In genomic region chr10:121525276-121526039, GRCh38 we compare ENCODE assay signal across 13 cellular contexts.
DNase-seq lines count a peak whose midpoint lies in the region; ATAC-seq and TF ChIP-seq lines count a peak whose summit lies in the region.
"Had no signal": no experiment of that assay in that cellular context is flagged by ENCODE, and none has a peak within 500 bp of the region (broad histone marks: within the 10 kb centered on the region; RNA-seq: fewer than 3 reads in every experiment).

No MANE protein-coding gene starts in this region.

- H3K4me1 Mint-ChIP-seq in GM23338 (peaks cover 41% of the 10 kb centered on the region), endothelial cell (ENCODE audit: unreplicated experiment) (no peaks in the 10 kb centered on the region)
- H3K4me1 Mint-ChIP-seq in CD4-positive, alpha-beta T cell (ENCODE audit: low read depth), result no peaks in the 10 kb centered on the region
- H3K4me1 Mint-ChIP-seq: activated naive CD8-positive, alpha-beta T cell treated with anti-CD3 and anti-CD28 coated beads, Interleukin-2, amount 50 U/mL, for 24 hours had no signal

- CTCF ChIA-PET in mammary epithelial cell (lab: Charles Lee; ENCODE audit: low non-redundant PET), result no interaction called here
- CTCF ChIA-PET in CD4-positive, alpha-beta T cell (lab: Charles Lee), result no interaction called here

- H3K9me3 ChIP-seq in mammary epithelial cell (replicated peaks; ENCODE audit: insufficient read depth, low read length) (no peaks in the 10 kb centered on the region), lower lobe of right lung (no peaks in the 10 kb centered on the region), stomach smooth muscle (ENCODE audit: control insufficient read depth in 2 of 2, low read length in 2 of 2) (no peaks in the 10 kb centered on the region)
- H3K9me3 ChIP-seq in CD4-positive, alpha-beta T cell (ENCODE audit: control insufficient read depth, low read length), result no peaks in the 10 kb centered on the region
- H3K9me3 ChIP-seq: BE2C, SK-N-SH had no signal

- 0 out of 3 replicates have a peak, but pooled peaks cover 3% of the 10 kb centered on the region for H3K9me3 Mint-ChIP-seq in GM23338
- H3K9me3 Mint-ChIP-seq in endothelial cell (ENCODE audit: unreplicated experiment), result no peaks in the 10 kb centered on the region
- H3K9me3 Mint-ChIP-seq in CD4-positive, alpha-beta T cell, result peaks cover 2% of the 10 kb centered on the region

- H3K27ac ChIP-seq in GM23338 (ENCODE audit: low read depth) (peak overlapping the region; percentile 84), mammary epithelial cell (ENCODE audit: insufficient read depth, low read depth, low read length) (no peak overlapping the region), lower lobe of right lung (peak overlapping the region; percentile 46), stomach smooth muscle (ENCODE audit: low read length) (peak overlapping the region; percentile 71)
- H3K27ac ChIP-seq in CD4-positive, alpha-beta T cell (ENCODE audit: low read depth, low read length), result no peak overlapping the region
- H3K27ac ChIP-seq: WERI-Rb-1 had no signal

- ATAC-seq in GM23338 (no peak), lower lobe of right lung (peak; percentile 86 to 87), HG03469 (IDR thresholded peaks at IDR 0.05; ENCODE audit: unreplicated experiment) (no peak)
- ATAC-seq in CD4-positive, alpha-beta T cell (ENCODE audit: poor library complexity), result no peak
- ATAC-seq: activated naive CD8-positive, alpha-beta T cell treated with anti-CD3 and anti-CD28 coated beads, Interleukin-2, amount 50 U/mL, for 24 hours had no signal

- H3K4me1 ChIP-seq in GM23338 (ENCODE audit: insufficient read depth) (peaks cover 40% of the 10 kb centered on the region), mammary epithelial cell (ENCODE audit: insufficient read depth, low read length) (peaks cover 20% of the 10 kb centered on the region), lower lobe of right lung (peaks cover 6% of the 10 kb centered on the region), stomach smooth muscle (ENCODE audit: control insufficient read depth, insufficient read depth, low read length) (peaks cover 35% of the 10 kb centered on the region)
- H3K4me1 ChIP-seq: BE2C had no signal

- H3K27ac Mint-ChIP-seq in GM23338 (peak overlapping the region; percentile 81), endothelial cell (ENCODE audit: unreplicated experiment) (no peak overlapping the region)
- H3K27ac Mint-ChIP-seq in CD4-positive, alpha-beta T cell, result no peak overlapping the region
- H3K27ac Mint-ChIP-seq: activated naive CD8-positive, alpha-beta T cell treated with anti-CD3 and anti-CD28 coated beads, Interleukin-2, amount 50 U/mL, for 24 hours had no signal

- in situ Hi-C loops in mammary epithelial cell (cut with MboI; ENCODE audit: low sequenced_read_pairs in 2 of 2), result no loop called here

- no peak overlapping the region for H2AFZ ChIP-seq in GM23338
- peak overlapping the region; percentile 40 for H2AFZ ChIP-seq in mammary epithelial cell (ENCODE audit: low read depth, low read length)

- H3K4me3 ChIP-seq in GM23338, result no peak overlapping the region
- H3K4me3 ChIP-seq in mammary epithelial cell (replicated peaks in 1 of 3; ENCODE audit: insufficient read depth in 1 of 3, low read depth in 2 of 3, low read length in 3 of 3), result no peak overlapping the region
- no peak overlapping the region for H3K4me3 ChIP-seq in lower lobe of right lung
- peak overlapping the region in 1 of 2 donors; percentile 8 for H3K4me3 ChIP-seq in stomach smooth muscle (ENCODE audit: low read length in 2 of 2)

- dilution Hi-C loops in mammary epithelial cell (cut with HindIII; ENCODE audit: low sequenced_read_pairs), result no loop called here

- H3K4me2 ChIP-seq in GM23338, result no peak overlapping the region
- H3K4me2 ChIP-seq in mammary epithelial cell (ENCODE audit: insufficient read depth, low read depth, low read length), result no peak overlapping the region
- H3K4me2 ChIP-seq: SK-N-SH had no signal

- TF ChIP-seq CTCF in GM23338 (conservative IDR thresholded peaks at IDR 0.05; ENCODE audit: low read depth in 2 of 2), result no peak
- no peak for TF ChIP-seq CTCF in mammary epithelial cell (conservative IDR thresholded peaks at IDR 0.05 in 1 of 2, IDR thresholded peaks at IDR 0.05 in 1 of 2; ENCODE audit: extremely low read depth in 1 of 2, insufficient read depth in 1 of 2, low read depth in 1 of 2, low read length in 2 of 2)
- TF ChIP-seq CTCF in lower lobe of right lung (IDR thresholded peaks at IDR 0.05), result no peak
- TF ChIP-seq CTCF in endothelial cell (IDR thresholded peaks at IDR 0.05; ENCODE audit: unreplicated experiment), result no peak
- no peak for TF ChIP-seq CTCF in CD4-positive, alpha-beta T cell (IDR thresholded peaks at IDR 0.05)

- peaks cover 70% of the 10 kb centered on the region for H3K36me3 Mint-ChIP-seq in GM23338 (ENCODE audit: low read depth)
- no peaks in the 10 kb centered on the region for H3K36me3 Mint-ChIP-seq in endothelial cell (ENCODE audit: low read depth, unreplicated experiment)
- H3K36me3 Mint-ChIP-seq in CD4-positive, alpha-beta T cell (ENCODE audit: low read depth), result no peaks in the 10 kb centered on the region

- no peaks in the 10 kb centered on the region for H3F3A ChIP-seq in GM23338 (replicated peaks; ENCODE audit: low read depth)

- H3K9me2 ChIP-seq in GM23338 (ENCODE audit: insufficient read depth), result no peaks in the 10 kb centered on the region
- H3K9me2 ChIP-seq: SK-N-SH had no signal

- 32% methylated on average over 12 of the region's 14 CpGs for WGBS in mammary epithelial cell (ENCODE audit: low coverage, missing lambda C conversion rate)

- H3K27me3 ChIP-seq in GM23338 (ENCODE audit: insufficient read depth) (no peaks in the 10 kb centered on the region), mammary epithelial cell (ENCODE audit: insufficient read depth, low read length) (no peaks in the 10 kb centered on the region), lower lobe of right lung (ENCODE audit: low read depth) (no peaks in the 10 kb centered on the region), stomach smooth muscle (ENCODE audit: control insufficient read depth in 1 of 2, insufficient read depth in 2 of 2, low read length in 2 of 2) (no peaks in the 10 kb centered on the region)
- no peaks in the 10 kb centered on the region for H3K27me3 ChIP-seq in CD4-positive, alpha-beta T cell (ENCODE audit: control insufficient read depth, insufficient read depth, low read length)
- H3K27me3 ChIP-seq: BE2C had no signal

- H4K20me1 ChIP-seq in GM23338 (replicated peaks; ENCODE audit: insufficient read depth) (peaks cover 22% of the 10 kb centered on the region; the same call in 1 of the 2 replicates), mammary epithelial cell (ENCODE audit: insufficient read depth, low read length) (no peaks in the 10 kb centered on the region)

- H3K36me3 ChIP-seq in GM23338 (ENCODE audit: insufficient read depth) (peaks cover 26% of the 10 kb centered on the region), mammary epithelial cell (ENCODE audit: insufficient read depth, low read length) (no peaks in the 10 kb centered on the region), lower lobe of right lung (no peaks in the 10 kb centered on the region), stomach smooth muscle (ENCODE audit: control insufficient read depth in 2 of 2, insufficient read depth in 2 of 2, low read length in 2 of 2) (no peaks in the 10 kb centered on the region)
- H3K36me3 ChIP-seq: BE2C, WERI-Rb-1 had no signal

- H3K4me3 Mint-ChIP-seq in GM23338 (no peak overlapping the region), endothelial cell (ENCODE audit: unreplicated experiment) (no peak overlapping the region)
- H3K4me3 Mint-ChIP-seq in CD4-positive, alpha-beta T cell, result no peak overlapping the region
- H3K4me3 Mint-ChIP-seq: activated naive CD8-positive, alpha-beta T cell treated with anti-CD3 and anti-CD28 coated beads, Interleukin-2, amount 50 U/mL, for 24 hours had no signal

- DNase-seq in GM23338 (ENCODE audit: low spot score), result no peak
- no peak for DNase-seq in mammary epithelial cell
- no peak for DNase-seq in lower lobe of right lung
- DNase-seq in endothelial cell (ENCODE audit: low spot score), result no peak
- no peak for DNase-seq in NCI-H1105 treated with DMSO at 0.1 percent for 48 hours (lab: John Stamatoyannopoulos, UW)
- DNase-seq in CD4-positive, alpha-beta T cell, result no peak
- DNase-seq: activated naive CD8-positive, alpha-beta T cell treated with anti-CD3 and anti-CD28 coated beads, Interleukin-2, amount 50 U/mL, for 24 hours; BE2C; foreskin melanocyte; SK-N-SH; WERI-Rb-1 had no signal

- BruUV-seq in mammary epithelial cell (replicated peaks; lab: Mats Ljungman, UMichigan), result no TSS peak

- peaks cover 100% of the 10 kb centered on the region for H3K79me2 ChIP-seq in GM23338 (replicated peaks; ENCODE audit: insufficient read depth)
- peaks cover 10% of the 10 kb centered on the region for H3K79me2 ChIP-seq in mammary epithelial cell (ENCODE audit: insufficient read depth, low read length)

- H3K27me3 Mint-ChIP-seq in GM23338 (ENCODE audit: insufficient read depth, low read depth, poor library complexity) (peaks cover 4% of the 10 kb centered on the region), endothelial cell (ENCODE audit: unreplicated experiment) (peaks cover 2% of the 10 kb centered on the region)
- no peaks in the 10 kb centered on the region for H3K27me3 Mint-ChIP-seq in CD4-positive, alpha-beta T cell
- H3K27me3 Mint-ChIP-seq: activated naive CD8-positive, alpha-beta T cell treated with anti-CD3 and anti-CD28 coated beads, Interleukin-2, amount 50 U/mL, for 24 hours had no signal

- H3K9ac ChIP-seq in mammary epithelial cell (ENCODE audit: insufficient read depth, low read length) (no peak overlapping the region), stomach smooth muscle (ENCODE audit: low read length in 2 of 2) (no peak overlapping the region)
- H3K9ac ChIP-seq: SK-N-SH had no signal

- intact Hi-C loops in mammary epithelial cell (cut with micrococcal nuclease), result no loop called here
- intact Hi-C loops in lower lobe of right lung (cut with DNase I), result no loop called here
- intact Hi-C loops in CD4-positive, alpha-beta T cell (cut with DNase I, micrococcal nuclease), result no loop called here

- POLR2A ChIA-PET in CD4-positive, alpha-beta T cell (lab: Charles Lee), result no interaction called here

TF ChIP-seq in GM23338, 12 proteins besides CTCF, POLR2A, EP300 and RAD21 (continues in another document):
- TF ChIP-seq ZNF114 (CRISPR knock-in tag; IDR thresholded peaks at IDR 0.05), result no peak
- TF ChIP-seq EZH2 (IDR thresholded peaks at IDR 0.05; ENCODE audit: low read depth, unreplicated experiment), result no peak
- no peak for TF ChIP-seq EZH2phosphoT487 (IDR thresholded peaks at IDR 0.05; ENCODE audit: unreplicated experiment)
- TF ChIP-seq CREB1 (CRISPR knock-in tag; IDR thresholded peaks at IDR 0.05; ENCODE audit: low read depth), result no peak
- no peak for TF ChIP-seq NANOG (IDR thresholded peaks at IDR 0.05; ENCODE audit: borderline replicate concordance)
- no peak for TF ChIP-seq JUNB (IDR thresholded peaks at IDR 0.05; ENCODE audit: unreplicated experiment)
- TF ChIP-seq STAT1 (IDR thresholded peaks at IDR 0.05; ENCODE audit: unreplicated experiment), result no peak

Comparison
In these comparisons a context has a peak if more than half of its experiments do, and no peak if none do; other contexts are left out.
1. ATAC-seq: peak in lower lobe of right lung (2 of 2); none in GM23338 (single experiment), HG03469 (single experiment) and CD4-positive, alpha-beta T cell (single experiment).
2. H3K27ac ChIP-seq: peak in GM23338 (single experiment), lower lobe of right lung (single experiment) and stomach smooth muscle (single experiment); none in mammary epithelial cell (single experiment) and CD4-positive, alpha-beta T cell (single experiment).